In the genomic region with DNA sequence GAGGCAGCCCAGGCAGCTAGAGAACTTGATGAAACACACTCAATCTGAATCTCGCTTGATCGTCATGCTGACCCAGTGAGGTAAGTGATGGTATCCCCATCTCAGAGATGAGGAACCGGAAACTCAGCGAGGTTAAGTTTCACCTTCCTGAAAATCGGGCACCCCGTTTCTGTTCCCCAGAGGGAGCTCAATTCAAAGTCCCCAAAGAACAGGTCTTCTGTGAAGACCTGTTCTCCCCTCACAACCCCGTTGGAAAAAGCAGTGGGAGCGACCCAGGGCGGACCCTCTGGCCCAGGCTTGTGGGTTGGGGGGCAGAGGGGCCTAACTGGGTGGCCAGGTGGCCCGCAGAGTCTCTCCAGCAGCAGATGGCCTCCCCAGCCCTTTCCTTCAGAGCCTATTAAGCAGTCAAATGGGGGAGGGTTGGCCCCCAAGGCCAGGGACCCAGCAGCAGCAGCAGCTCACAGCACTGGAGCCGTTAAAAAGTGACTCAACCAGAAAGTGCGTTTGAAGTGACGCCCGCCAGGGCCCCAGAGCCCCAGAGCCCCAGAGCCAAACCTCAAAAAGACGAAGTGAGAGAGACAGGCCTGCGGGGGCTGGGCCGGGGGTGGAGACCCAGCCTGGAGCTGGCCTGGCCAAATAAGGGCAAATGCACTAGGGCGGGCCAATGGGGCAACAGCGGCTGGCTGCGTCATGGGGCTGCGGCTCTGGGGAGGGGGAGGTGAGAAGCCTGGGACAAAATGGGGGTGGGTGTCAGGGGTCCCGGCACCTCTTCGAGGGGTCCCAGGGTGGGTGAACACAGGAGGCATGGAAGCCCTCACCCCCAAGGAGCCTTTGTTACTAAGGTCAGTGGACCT, we compare ENCODE assay signal across 1 cellular context.
TF ChIP-seq lines count a peak whose summit lies in the region.

No MANE protein-coding gene starts in this region.

TF ChIP-seq in K562, 482 proteins besides CTCF, POLR2A, EP300 and RAD21 (continued from another document):
- TF ChIP-seq, protein P1, sequence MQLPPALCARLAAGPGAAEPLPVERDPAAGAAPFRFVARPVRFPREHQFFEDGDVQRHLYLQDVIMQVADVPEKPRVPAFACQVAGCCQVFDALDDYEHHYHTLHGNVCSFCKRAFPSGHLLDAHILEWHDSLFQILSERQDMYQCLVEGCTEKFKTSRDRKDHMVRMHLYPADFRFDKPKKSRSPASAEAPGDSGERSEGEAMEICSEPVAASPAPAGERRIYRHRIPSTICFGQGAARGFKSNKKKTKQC (CRISPR knock-in tag; IDR thresholded peaks at IDR 0.05) = peak; percentile 46; the same call in 1 of the 2 replicates
- TF ChIP-seq, protein P2, sequence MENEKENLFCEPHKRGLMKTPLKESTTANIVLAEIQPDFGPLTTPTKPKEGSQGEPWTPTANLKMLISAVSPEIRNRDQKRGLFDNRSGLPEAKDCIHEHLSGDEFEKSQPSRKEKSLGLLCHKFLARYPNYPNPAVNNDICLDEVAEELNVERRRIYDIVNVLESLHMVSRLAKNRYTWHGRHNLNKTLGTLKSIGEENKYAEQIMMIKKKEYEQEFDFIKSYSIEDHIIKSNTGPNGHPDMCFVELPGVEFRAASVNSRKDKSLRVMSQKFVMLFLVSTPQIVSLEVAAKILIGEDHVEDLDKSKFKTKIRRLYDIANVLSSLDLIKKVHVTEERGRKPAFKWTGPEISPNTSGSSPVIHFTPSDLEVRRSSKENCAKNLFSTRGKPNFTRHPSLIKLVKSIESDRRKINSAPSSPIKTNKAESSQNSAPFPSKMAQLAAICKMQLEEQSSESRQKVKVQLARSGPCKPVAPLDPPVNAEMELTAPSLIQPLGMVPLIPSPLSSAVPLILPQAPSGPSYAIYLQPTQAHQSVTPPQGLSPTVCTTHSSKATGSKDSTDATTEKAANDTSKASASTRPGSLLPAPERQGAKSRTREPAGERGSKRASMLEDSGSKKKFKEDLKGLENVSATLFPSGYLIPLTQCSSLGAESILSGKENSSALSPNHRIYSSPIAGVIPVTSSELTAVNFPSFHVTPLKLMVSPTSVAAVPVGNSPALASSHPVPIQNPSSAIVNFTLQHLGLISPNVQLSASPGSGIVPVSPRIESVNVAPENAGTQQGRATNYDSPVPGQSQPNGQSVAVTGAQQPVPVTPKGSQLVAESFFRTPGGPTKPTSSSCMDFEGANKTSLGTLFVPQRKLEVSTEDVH (IDR thresholded peaks at IDR 0.05; ENCODE audit: low read depth, partially characterized antibody) = no peak
- TF ChIP-seq, protein P3, sequence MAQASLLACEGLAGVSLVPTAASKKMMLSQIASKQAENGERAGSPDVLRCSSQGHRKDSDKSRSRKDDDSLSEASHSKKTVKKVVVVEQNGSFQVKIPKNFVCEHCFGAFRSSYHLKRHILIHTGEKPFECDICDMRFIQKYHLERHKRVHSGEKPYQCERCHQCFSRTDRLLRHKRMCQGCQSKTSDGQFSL (CRISPR knock-in tag; IDR thresholded peaks at IDR 0.05) = no peak
- TF ChIP-seq, protein P3 (tag; IDR thresholded peaks at IDR 0.05) = peak in 1 of 2 experiments; percentile 64; a peak in 1 of 4 replicates
- TF ChIP-seq EHMT2 (IDR thresholded peaks at IDR 0.05) (no peak), SOX6 (IDR thresholded peaks at IDR 0.05) (peak; percentile 59), ZNF75A (CRISPR knock-in tag; IDR thresholded peaks at IDR 0.05) (no peak), CREM (IDR thresholded peaks at IDR 0.05; ENCODE audit: low read depth) (peak; percentile 86), SRSF7 (optimal IDR thresholded peaks at IDR 0.05; ENCODE audit: low read depth, low read length) (no peak), ZBED1 (IDR thresholded peaks at IDR 0.05) (no peak), ZNF12 (CRISPR knock-in tag; IDR thresholded peaks at IDR 0.05) (0 out of 2 replicates have a peak, but pooled peaks have one; percentile 55), NFIX (CRISPR knock-in tag; IDR thresholded peaks at IDR 0.05; ENCODE audit: low read depth) (no peak), U2AF1 (optimal IDR thresholded peaks at IDR 0.05; ENCODE audit: low read depth, low read length) (no peak), MEIS2 (IDR thresholded peaks at IDR 0.05; ENCODE audit: partially characterized antibody) (peak; percentile 49), NCOA1 (IDR thresholded peaks at IDR 0.05; ENCODE audit: low read depth) (no peak), PHF20 (IDR thresholded peaks at IDR 0.05; ENCODE audit: partially characterized antibody) (no peak), CCNT2 (IDR thresholded peaks at IDR 0.05; ENCODE audit: borderline replicate concordance, extremely low read depth, insufficient read length, low read depth, low read length) (peak; percentile 72), TAF15 (IDR thresholded peaks at IDR 0.05; ENCODE audit: low read depth, low read length) (no peak), CBFA2T3 (IDR thresholded peaks at IDR 0.05) (peak; percentile 37; the same call in 1 of the 2 replicates), ZNF347 (CRISPR knock-in tag; IDR thresholded peaks at IDR 0.05; ENCODE audit: low read depth) (no peak), ZNF146 (CRISPR knock-in tag; IDR thresholded peaks at IDR 0.05; ENCODE audit: unreplicated experiment) (no peak), RFX1 (IDR thresholded peaks at IDR 0.05) (no peak)
- TF ChIP-seq, protein P4, sequence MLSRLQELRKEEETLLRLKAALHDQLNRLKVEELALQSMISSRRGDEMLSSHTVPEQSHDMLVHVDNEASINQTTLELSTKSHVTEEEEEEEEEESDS (CRISPR knock-in tag; IDR thresholded peaks at IDR 0.05) = no peak
- TF ChIP-seq, protein P5, sequence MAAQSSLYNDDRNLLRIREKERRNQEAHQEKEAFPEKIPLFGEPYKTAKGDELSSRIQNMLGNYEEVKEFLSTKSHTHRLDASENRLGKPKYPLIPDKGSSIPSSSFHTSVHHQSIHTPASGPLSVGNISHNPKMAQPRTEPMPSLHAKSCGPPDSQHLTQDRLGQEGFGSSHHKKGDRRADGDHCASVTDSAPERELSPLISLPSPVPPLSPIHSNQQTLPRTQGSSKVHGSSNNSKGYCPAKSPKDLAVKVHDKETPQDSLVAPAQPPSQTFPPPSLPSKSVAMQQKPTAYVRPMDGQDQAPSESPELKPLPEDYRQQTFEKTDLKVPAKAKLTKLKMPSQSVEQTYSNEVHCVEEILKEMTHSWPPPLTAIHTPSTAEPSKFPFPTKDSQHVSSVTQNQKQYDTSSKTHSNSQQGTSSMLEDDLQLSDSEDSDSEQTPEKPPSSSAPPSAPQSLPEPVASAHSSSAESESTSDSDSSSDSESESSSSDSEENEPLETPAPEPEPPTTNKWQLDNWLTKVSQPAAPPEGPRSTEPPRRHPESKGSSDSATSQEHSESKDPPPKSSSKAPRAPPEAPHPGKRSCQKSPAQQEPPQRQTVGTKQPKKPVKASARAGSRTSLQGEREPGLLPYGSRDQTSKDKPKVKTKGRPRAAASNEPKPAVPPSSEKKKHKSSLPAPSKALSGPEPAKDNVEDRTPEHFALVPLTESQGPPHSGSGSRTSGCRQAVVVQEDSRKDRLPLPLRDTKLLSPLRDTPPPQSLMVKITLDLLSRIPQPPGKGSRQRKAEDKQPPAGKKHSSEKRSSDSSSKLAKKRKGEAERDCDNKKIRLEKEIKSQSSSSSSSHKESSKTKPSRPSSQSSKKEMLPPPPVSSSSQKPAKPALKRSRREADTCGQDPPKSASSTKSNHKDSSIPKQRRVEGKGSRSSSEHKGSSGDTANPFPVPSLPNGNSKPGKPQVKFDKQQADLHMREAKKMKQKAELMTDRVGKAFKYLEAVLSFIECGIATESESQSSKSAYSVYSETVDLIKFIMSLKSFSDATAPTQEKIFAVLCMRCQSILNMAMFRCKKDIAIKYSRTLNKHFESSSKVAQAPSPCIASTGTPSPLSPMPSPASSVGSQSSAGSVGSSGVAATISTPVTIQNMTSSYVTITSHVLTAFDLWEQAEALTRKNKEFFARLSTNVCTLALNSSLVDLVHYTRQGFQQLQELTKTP (IDR thresholded peaks at IDR 0.05; ENCODE audit: low read depth in 1 of 2, partially characterized antibody in 2 of 2) = peak; percentile 45 to 76
- TF ChIP-seq, protein P6, sequence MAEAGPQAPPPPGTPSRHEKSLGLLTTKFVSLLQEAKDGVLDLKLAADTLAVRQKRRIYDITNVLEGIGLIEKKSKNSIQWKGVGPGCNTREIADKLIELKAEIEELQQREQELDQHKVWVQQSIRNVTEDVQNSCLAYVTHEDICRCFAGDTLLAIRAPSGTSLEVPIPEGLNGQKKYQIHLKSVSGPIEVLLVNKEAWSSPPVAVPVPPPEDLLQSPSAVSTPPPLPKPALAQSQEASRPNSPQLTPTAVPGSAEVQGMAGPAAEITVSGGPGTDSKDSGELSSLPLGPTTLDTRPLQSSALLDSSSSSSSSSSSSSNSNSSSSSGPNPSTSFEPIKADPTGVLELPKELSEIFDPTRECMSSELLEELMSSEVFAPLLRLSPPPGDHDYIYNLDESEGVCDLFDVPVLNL (CRISPR knock-in tag; IDR thresholded peaks at IDR 0.05; ENCODE audit: low read depth) = no peak
- TF ChIP-seq, protein P7, sequence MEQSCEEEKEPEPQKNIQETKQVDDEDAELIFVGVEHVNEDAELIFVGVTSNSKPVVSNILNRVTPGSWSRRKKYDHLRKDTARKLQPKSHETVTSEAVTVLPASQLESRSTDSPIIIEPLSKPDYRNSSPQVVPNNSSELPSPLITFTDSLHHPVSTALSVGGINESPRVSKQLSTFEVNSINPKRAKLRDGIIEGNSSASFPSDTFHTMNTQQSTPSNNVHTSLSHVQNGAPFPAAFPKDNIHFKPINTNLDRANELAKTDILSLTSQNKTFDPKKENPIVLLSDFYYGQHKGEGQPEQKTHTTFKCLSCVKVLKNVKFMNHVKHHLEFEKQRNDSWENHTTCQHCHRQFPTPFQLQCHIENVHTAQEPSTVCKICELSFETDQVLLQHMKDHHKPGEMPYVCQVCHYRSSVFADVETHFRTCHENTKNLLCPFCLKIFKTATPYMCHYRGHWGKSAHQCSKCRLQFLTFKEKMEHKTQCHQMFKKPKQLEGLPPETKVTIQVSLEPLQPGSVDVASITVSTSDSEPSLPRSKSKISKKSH (CRISPR knock-in tag; IDR thresholded peaks at IDR 0.05) = no peak
